Comparison of ENCODE assay signal across 13 cellular contexts in genomic region chr20:1424336-1424735, GRCh38. TPM values are rescaled to one million over a fixed set of nuclear protein-coding genes. Genes with fewer than 3 reads are reported as not detected.
DNase-seq lines count a peak whose midpoint lies in the region; ATAC-seq and TF ChIP-seq lines count a peak whose summit lies in the region.
"Had no signal": no experiment of that assay in that cellular context is flagged by ENCODE, and none has a peak within 500 bp of the region (broad histone marks: within the 10 kb centered on the region; RNA-seq: fewer than 3 reads in every experiment).

No MANE protein-coding gene starts in this region.

- H3K23ac ChIP-seq in mesenchymal stem cell (ENCODE audit: low read length in 2 of 2): no peak overlapping the region

- H3K4me1 ChIP-seq in mammary epithelial cell (ENCODE audit: insufficient read depth, low read length): peaks cover 24% of the 10 kb centered on the region
- H3K4me1 ChIP-seq in breast epithelium: no peaks in the 10 kb centered on the region
- H3K4me1 ChIP-seq in mesenchymal stem cell (ENCODE audit: control insufficient read depth, insufficient read depth, low read depth, low read length): peaks cover 8% of the 10 kb centered on the region

- H2BK12ac ChIP-seq in mesenchymal stem cell (ENCODE audit: low read length in 2 of 2): no peak overlapping the region

- TF ChIP-seq POLR2A in breast epithelium (IDR thresholded peaks at IDR 0.05): no peak

- peaks cover 40% of the 10 kb centered on the region for H3K4me1 Mint-ChIP-seq in WTC11
- peaks cover 3 to 4% of the 10 kb centered on the region in 2 donors for H3K4me1 Mint-ChIP-seq in natural killer cell treated with Interleukin-12 subunit alpha and Interleukin-12 subunit beta and Interleukin-15 and Interleukin-18, amount 100 ng/mL, for 72 hours (ENCODE audit: low read depth in 2 of 2)
- peaks cover 15% of the 10 kb centered on the region for H3K4me1 Mint-ChIP-seq in activated CD4-positive, alpha-beta memory T cell treated with anti-CD3 and anti-CD28 coated beads for 36 hours (ENCODE audit: low read depth)

- peaks cover 2% of the 10 kb centered on the region; the same call in 1 of the 2 replicates for H3K27me3 Mint-ChIP-seq in WTC11 (ENCODE audit: low read depth)
- H3K27me3 Mint-ChIP-seq in natural killer cell treated with Interleukin-12 subunit alpha and Interleukin-12 subunit beta and Interleukin-15 and Interleukin-18, amount 100 ng/mL, for 72 hours: peaks cover 47 to 71% of the 10 kb centered on the region in 2 donors
- H3K27me3 Mint-ChIP-seq in activated CD4-positive, alpha-beta memory T cell treated with anti-CD3 and anti-CD28 coated beads for 36 hours: no peaks in the 10 kb centered on the region

- H3K9me3 Mint-ChIP-seq in WTC11: peaks cover 28% of the 10 kb centered on the region
- H3K9me3 Mint-ChIP-seq in natural killer cell treated with Interleukin-12 subunit alpha and Interleukin-12 subunit beta and Interleukin-15 and Interleukin-18, amount 100 ng/mL, for 72 hours: peaks cover 7% of the 10 kb centered on the region
- peaks cover 20% of the 10 kb centered on the region for H3K9me3 Mint-ChIP-seq in activated CD4-positive, alpha-beta memory T cell treated with anti-CD3 and anti-CD28 coated beads for 36 hours

- H3K27me3 ChIP-seq in mammary epithelial cell (ENCODE audit: insufficient read depth, low read length) (no peaks in the 10 kb centered on the region), breast epithelium (no peaks in the 10 kb centered on the region), mesenchymal stem cell (ENCODE audit: control insufficient read depth in 1 of 2, insufficient read depth in 1 of 2, low read length in 2 of 2) (no peaks in the 10 kb centered on the region)
- H3K27me3 ChIP-seq: BLaER1 had no signal

- H3K27ac Mint-ChIP-seq in WTC11: peak overlapping the region; percentile 42; the same call in 1 of the 2 replicates
- H3K27ac Mint-ChIP-seq in natural killer cell treated with Interleukin-12 subunit alpha and Interleukin-12 subunit beta and Interleukin-15 and Interleukin-18, amount 100 ng/mL, for 72 hours: no peak overlapping the region
- H3K27ac Mint-ChIP-seq in activated CD4-positive, alpha-beta memory T cell treated with anti-CD3 and anti-CD28 coated beads for 36 hours: no peak overlapping the region

- in situ Hi-C loops in mammary epithelial cell (cut with MboI; ENCODE audit: low sequenced_read_pairs in 2 of 2): no loop called here

- POLR2A ChIA-PET in WTC11 (lab: Charles Lee): interaction anchor here (0.8 to 1.2 kb wide), 3 partner anchors 32 to 42 kb away, joined by 3 to 8 read pairs (median 4); partner anchors contain the start of gene NSFL1C
- POLR2A ChIA-PET in activated CD4-positive, alpha-beta memory T cell treated with anti-CD3 and anti-CD28 coated beads for 36 hours (lab: Charles Lee): no interaction called here

- no peaks in the 10 kb centered on the region for H3K36me3 ChIP-seq in mammary epithelial cell (ENCODE audit: insufficient read depth, low read length)
- no peaks in the 10 kb centered on the region for H3K36me3 ChIP-seq in breast epithelium
- H3K36me3 ChIP-seq in mesenchymal stem cell (ENCODE audit: control insufficient read depth in 1 of 2, insufficient read depth in 2 of 2, low read depth in 1 of 2, low read length in 2 of 2): no peaks in the 10 kb centered on the region
- H3K36me3 ChIP-seq: BLaER1 had no signal

- no peak overlapping the region for H3K4me3 Mint-ChIP-seq in WTC11
- H3K4me3 Mint-ChIP-seq in natural killer cell treated with Interleukin-12 subunit alpha and Interleukin-12 subunit beta and Interleukin-15 and Interleukin-18, amount 100 ng/mL, for 72 hours: no peak overlapping the region
- H3K4me3 Mint-ChIP-seq in activated CD4-positive, alpha-beta memory T cell treated with anti-CD3 and anti-CD28 coated beads for 36 hours: no peak overlapping the region
- H3K4me3 Mint-ChIP-seq: CD4-positive, CD25-positive, alpha-beta regulatory T cell had no signal

- H3K14ac ChIP-seq in mesenchymal stem cell (ENCODE audit: low read length in 2 of 2): no peak overlapping the region

- no peaks in the 10 kb centered on the region for H4K20me1 ChIP-seq in mammary epithelial cell (ENCODE audit: insufficient read depth, low read length)
- H4K20me1 ChIP-seq: BLaER1 had no signal

- no peak overlapping the region for H4K8ac ChIP-seq in mesenchymal stem cell (ENCODE audit: low read length)

- H3K36me3 Mint-ChIP-seq in WTC11: peaks cover 20% of the 10 kb centered on the region
- peaks cover 23% of the 10 kb centered on the region for H3K36me3 Mint-ChIP-seq in natural killer cell treated with Interleukin-12 subunit alpha and Interleukin-12 subunit beta and Interleukin-15 and Interleukin-18, amount 100 ng/mL, for 72 hours
- peaks cover 5% of the 10 kb centered on the region for H3K36me3 Mint-ChIP-seq in activated CD4-positive, alpha-beta memory T cell treated with anti-CD3 and anti-CD28 coated beads for 36 hours

- H4K91ac ChIP-seq in mesenchymal stem cell (ENCODE audit: low read length): no peak overlapping the region

- WGBS in mammary epithelial cell (ENCODE audit: low coverage, missing lambda C conversion rate): 6% methylated on average over 1 of the region's 1 CpG
- WGBS in mesenchymal stem cell: 64% methylated on average over 1 of the region's 1 CpG

- intact Hi-C loops in mammary epithelial cell (cut with micrococcal nuclease) (no loop called here), breast epithelium (cut with DNase I; ENCODE audit: low total_unique reads) (no loop called here)
- intact Hi-C loops in activated CD4-positive, alpha-beta memory T cell treated with anti-CD3 and anti-CD28 coated beads for 36 hours (cut with micrococcal nuclease): no loop called here

- H3K4me3 ChIP-seq in mammary epithelial cell (replicated peaks in 1 of 3; ENCODE audit: insufficient read depth in 1 of 3, low read depth in 2 of 3, low read length in 3 of 3) (no peak overlapping the region), breast epithelium (no peak overlapping the region), mesenchymal stem cell (ENCODE audit: insufficient read depth in 1 of 2, low read depth in 1 of 2, low read length in 2 of 2) (no peak overlapping the region), coronary artery (no peak overlapping the region)
- H3K4me3 ChIP-seq: BLaER1 had no signal

- no peak overlapping the region for H2BK120ac ChIP-seq in mesenchymal stem cell (ENCODE audit: low read depth, low read length)

- H3K4me2 ChIP-seq in mammary epithelial cell (ENCODE audit: insufficient read depth, low read depth, low read length): peak overlapping the region; percentile 6
- no peak overlapping the region for H3K4me2 ChIP-seq in mesenchymal stem cell (ENCODE audit: low read length, poor library complexity, severe bottlenecking)

- H3K9me3 ChIP-seq in mammary epithelial cell (replicated peaks; ENCODE audit: insufficient read depth, low read length): peaks cover 15% of the 10 kb centered on the region
- H3K9me3 ChIP-seq in breast epithelium: peaks cover 0 to 7% of the 10 kb centered on the region in 2 donors
- peaks cover 16% of the 10 kb centered on the region for H3K9me3 ChIP-seq in mesenchymal stem cell (ENCODE audit: control insufficient read depth, low read length)

- no peak overlapping the region for H2BK15ac ChIP-seq in mesenchymal stem cell (ENCODE audit: low read depth, poor library complexity, severe bottlenecking)

- H3K18ac ChIP-seq in mesenchymal stem cell (ENCODE audit: low read depth in 1 of 2, low read length in 2 of 2): no peak overlapping the region

- H2AFZ ChIP-seq in mammary epithelial cell (ENCODE audit: low read depth, low read length) (peak overlapping the region; percentile 22), mesenchymal stem cell (ENCODE audit: low read depth, low read length) (no peak overlapping the region)

- no peak for ATAC-seq in WTC11
- ATAC-seq in natural killer cell treated with Interleukin-12 subunit alpha and Interleukin-12 subunit beta and Interleukin-15 and Interleukin-18, amount 100 ng/mL, for 72 hours: no peak

- BruUV-seq in mammary epithelial cell (replicated peaks; lab: Mats Ljungman, UMichigan): no TSS peak

- DNase-seq in mammary epithelial cell (peak; percentile 67), breast epithelium (ENCODE audit: low spot score in 2 of 2) (no peak), WTC11 (ENCODE audit: low spot score) (no peak), epithelial cell of prostate (ENCODE audit: low read depth, low spot score) (no peak), mesenchymal stem cell (peak; percentile 26), coronary artery (ENCODE audit: low spot score) (no peak)
- no peak for DNase-seq in natural killer cell treated with Interleukin-12 subunit alpha and Interleukin-12 subunit beta and Interleukin-15 and Interleukin-18, amount 100 ng/mL, for 72 hours (ENCODE audit: low spot score)
- no peak for DNase-seq in activated CD4-positive, alpha-beta memory T cell treated with anti-CD3 and anti-CD28 coated beads for 36 hours
- DNase-seq: SIG-M5 had no signal

- CTCF ChIA-PET in mammary epithelial cell (lab: Charles Lee; ENCODE audit: low non-redundant PET) (no interaction called here), WTC11 (lab: Charles Lee) (interaction anchor here (0.6 to 2.3 kb wide), 15 partner anchors 9 to 353 kb away, joined by 3 to 38 read pairs (median 4); no protein-coding TSS in a partner anchor)
- CTCF ChIA-PET in activated CD4-positive, alpha-beta memory T cell treated with anti-CD3 and anti-CD28 coated beads for 36 hours (lab: Charles Lee): interaction anchor here (2.9 kb wide), 1 partner anchor 14 kb away, joined by 9 read pairs; no protein-coding TSS in a partner anchor

- H3K79me1 ChIP-seq in mesenchymal stem cell (replicated peaks; ENCODE audit: low read length, poor library complexity, severe bottlenecking): no peaks in the 10 kb centered on the region

- no peak overlapping the region for H2AK5ac ChIP-seq in mesenchymal stem cell (ENCODE audit: low read length, severe bottlenecking)

- no peak for TF ChIP-seq CTCF in mammary epithelial cell (conservative IDR thresholded peaks at IDR 0.05 in 1 of 2, IDR thresholded peaks at IDR 0.05 in 1 of 2; ENCODE audit: extremely low read depth in 1 of 2, insufficient read depth in 1 of 2, low read depth in 1 of 2, low read length in 2 of 2)
- no peak for TF ChIP-seq CTCF in breast epithelium (IDR thresholded peaks at IDR 0.05)
- TF ChIP-seq CTCF in WTC11 (IDR thresholded peaks at IDR 0.05): no peak
- no peak for TF ChIP-seq CTCF in coronary artery (IDR thresholded peaks at IDR 0.05)

- dilution Hi-C loops in mammary epithelial cell (cut with HindIII; ENCODE audit: low sequenced_read_pairs): no loop called here

- H2BK5ac ChIP-seq in mesenchymal stem cell (ENCODE audit: low read depth, low read length, poor library complexity, severe bottlenecking): no peak overlapping the region

- H3K4ac ChIP-seq in mesenchymal stem cell (ENCODE audit: low read depth in 1 of 2, low read length in 2 of 2): no peak overlapping the region

- H3K79me2 ChIP-seq in mammary epithelial cell (ENCODE audit: insufficient read depth, low read length): no peaks in the 10 kb centered on the region

- H3K27ac ChIP-seq in mammary epithelial cell (ENCODE audit: insufficient read depth, low read depth, low read length) (peak overlapping the region; percentile 40), breast epithelium (no peak overlapping the region), epithelial cell of prostate (peak overlapping the region; percentile 5), mesenchymal stem cell (ENCODE audit: low read length, poor library complexity, severe bottlenecking) (no peak overlapping the region), coronary artery (no peak overlapping the region)
- H3K27ac ChIP-seq: BLaER1, HL-60, SK-N-MC had no signal

- no peak overlapping the region for H3K9ac ChIP-seq in mammary epithelial cell (ENCODE audit: insufficient read depth, low read length)
- peak overlapping the region; percentile 27 for H3K9ac ChIP-seq in mesenchymal stem cell (ENCODE audit: low read length)
- H3K9ac ChIP-seq: BLaER1 had no signal

RNA-seq across cellular contexts. Expression of gene FKBP1A, which starts 31.5 kb away (rescaled TPM):
- total RNA-seq in mammary epithelial cell: 100 to 1,000 TPM; 139 to 425 TPM
- 522 TPM for polyA plus RNA-seq in mammary epithelial cell
- polyA minus RNA-seq in mammary epithelial cell: 1,454 TPM
- total RNA-seq in breast epithelium: 100 to 1,000 TPM; 115 to 191 (median 128) TPM
- total RNA-seq in WTC11 (2021): 197 to 218 TPM (median 201 TPM) in 3 replicates
- polyA plus RNA-seq in mesenchymal stem cell (2013, experiment 1 of 2): 511 TPM
- 515 TPM for polyA plus RNA-seq in mesenchymal stem cell (2013, experiment 2 of 2)
- 100 to 1,000 TPM; 167 to 229 TPM for total RNA-seq in natural killer cell treated with Interleukin-12 subunit alpha and Interleukin-12 subunit beta and Interleukin-15 and Interleukin-18, amount 100 ng/mL, for 72 hours
- 100 to 1,000 TPM; 247 to 252 TPM for total RNA-seq in activated CD4-positive, alpha-beta memory T cell treated with anti-CD3 and anti-CD28 coated beads for 36 hours

RNA-seq across cellular contexts. Expression of gene NSFL1C, which starts 42.3 kb away (rescaled TPM):
- total RNA-seq in mammary epithelial cell: 100 to 1,000 TPM in 1 of 2 donors, 10 to 100 TPM in 1; 46.3 to 105 TPM
- 29.6 TPM for polyA plus RNA-seq in mammary epithelial cell
- polyA minus RNA-seq in mammary epithelial cell: 73.3 TPM
- 10 to 100 TPM; 36.7 to 67.5 (median 49.5) TPM for total RNA-seq in breast epithelium
- 76.7 to 85.5 TPM (median 83.2 TPM) in 3 replicates for total RNA-seq in WTC11 (2021)
- 50.4 TPM for polyA plus RNA-seq in mesenchymal stem cell (2013, experiment 1 of 2)
- polyA plus RNA-seq in mesenchymal stem cell (2013, experiment 2 of 2): 52.6 TPM
- total RNA-seq in natural killer cell treated with Interleukin-12 subunit alpha and Interleukin-12 subunit beta and Interleukin-15 and Interleukin-18, amount 100 ng/mL, for 72 hours: 10 to 100 TPM; 73.6 to 99.9 TPM
- total RNA-seq in activated CD4-positive, alpha-beta memory T cell treated with anti-CD3 and anti-CD28 coated beads for 36 hours: 10 to 100 TPM; 81.8 to 83.1 TPM

Comparison
In these comparisons a context has a peak if more than half of its experiments do, and no peak if none do; other contexts are left out.
1. DNase-seq: peak in mammary epithelial cell (single experiment) and mesenchymal stem cell (single experiment); none in breast epithelium (0 of 2), WTC11 (single experiment), epithelial cell of prostate (single experiment), coronary artery (single experiment), natural killer cell treated with Interleukin-12 subunit alpha and Interleukin-12 subunit beta and Interleukin-15 and Interleukin-18, amount 100 ng/mL, for 72 hours (single experiment) and activated CD4-positive, alpha-beta memory T cell treated with anti-CD3 and anti-CD28 coated beads for 36 hours (single experiment).
2. H3K27ac ChIP-seq: peak in mammary epithelial cell (single experiment) and epithelial cell of prostate (single experiment); none in breast epithelium (0 of 2), mesenchymal stem cell (single experiment) and coronary artery (0 of 2).